In genomic region chr6:31578058-31578457, GRCh38 we compare ENCODE assay signal across 1 cellular context.
A peak's percentile ranks its signal among the peaks of the same experiment; 100 is the strongest.
TF ChIP-seq lines count a peak whose summit lies in the region.

No MANE protein-coding gene starts in this region.

TF ChIP-seq in GM12878, 131 proteins besides CTCF, POLR2A, EP300 and RAD21:
- TF ChIP-seq FOXM1 (IDR thresholded peaks at IDR 0.05; ENCODE audit: low read depth, low read length) (no peak), POLR2AphosphoS2 (IDR thresholded peaks at IDR 0.05; ENCODE audit: low read depth, low read length) (no peak), HSF1 (IDR thresholded peaks at IDR 0.05; ENCODE audit: low read depth, low read length) (no peak), MYC (IDR thresholded peaks at IDR 0.05; ENCODE audit: insufficient read depth, insufficient read length, insufficient replicate concordance, low read length, severe bottlenecking) (no peak), LARP7 (IDR thresholded peaks at IDR 0.05) (no peak), BCL3 (IDR thresholded peaks at IDR 0.05; ENCODE audit: borderline replicate concordance, insufficient read depth, low read depth, low read length, poor library complexity, severe bottlenecking) (no peak), ELK1 (IDR thresholded peaks at IDR 0.05; ENCODE audit: low read depth, low read length) (no peak), ZBTB40 (IDR thresholded peaks at IDR 0.05; ENCODE audit: borderline replicate concordance) (0 out of 2 replicates have a peak, but pooled peaks have one; percentile 26), NBN (IDR thresholded peaks at IDR 0.05) (no peak), KAT2A (conservative IDR thresholded peaks at IDR 0.05; ENCODE audit: control insufficient read depth, low read depth, low read length) (no peak), MEF2B (IDR thresholded peaks at IDR 0.05; ENCODE audit: partially characterized antibody, poor library complexity, severe bottlenecking) (peak; percentile 32), SUZ12 (IDR thresholded peaks at IDR 0.05; ENCODE audit: unreplicated experiment) (no peak), PKNOX1 (IDR thresholded peaks at IDR 0.05) (peak; percentile 67), STAT1 (conservative IDR thresholded peaks at IDR 0.05) (no peak), NFXL1 (IDR thresholded peaks at IDR 0.05; ENCODE audit: borderline replicate concordance) (no peak)
